In the genomic region with DNA sequence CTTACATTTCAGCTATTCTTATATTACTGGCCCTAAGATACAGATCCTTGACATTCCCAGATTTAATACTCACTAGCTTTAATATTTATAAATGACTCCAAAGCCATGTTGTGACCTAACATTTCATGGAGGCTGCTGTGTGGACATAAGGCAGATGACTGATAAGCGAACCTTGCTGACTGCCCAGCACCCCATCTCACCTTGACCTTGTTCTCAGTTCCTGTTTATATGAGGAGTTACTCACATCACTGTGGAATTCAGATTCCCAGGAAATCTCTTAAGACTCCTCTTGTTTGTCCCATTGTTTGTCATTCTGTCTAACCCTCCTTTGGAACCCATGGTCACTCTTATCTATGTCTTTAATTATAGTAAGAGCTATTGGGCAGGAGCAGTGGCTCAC, we compare ENCODE assay signal across 1 cellular context.
TF ChIP-seq lines count a peak whose summit lies in the region.

No MANE protein-coding gene starts in this region.

TF ChIP-seq in HepG2, 621 proteins besides CTCF, POLR2A, EP300 and RAD21 (continued from another document):
- TF ChIP-seq, protein P1, sequence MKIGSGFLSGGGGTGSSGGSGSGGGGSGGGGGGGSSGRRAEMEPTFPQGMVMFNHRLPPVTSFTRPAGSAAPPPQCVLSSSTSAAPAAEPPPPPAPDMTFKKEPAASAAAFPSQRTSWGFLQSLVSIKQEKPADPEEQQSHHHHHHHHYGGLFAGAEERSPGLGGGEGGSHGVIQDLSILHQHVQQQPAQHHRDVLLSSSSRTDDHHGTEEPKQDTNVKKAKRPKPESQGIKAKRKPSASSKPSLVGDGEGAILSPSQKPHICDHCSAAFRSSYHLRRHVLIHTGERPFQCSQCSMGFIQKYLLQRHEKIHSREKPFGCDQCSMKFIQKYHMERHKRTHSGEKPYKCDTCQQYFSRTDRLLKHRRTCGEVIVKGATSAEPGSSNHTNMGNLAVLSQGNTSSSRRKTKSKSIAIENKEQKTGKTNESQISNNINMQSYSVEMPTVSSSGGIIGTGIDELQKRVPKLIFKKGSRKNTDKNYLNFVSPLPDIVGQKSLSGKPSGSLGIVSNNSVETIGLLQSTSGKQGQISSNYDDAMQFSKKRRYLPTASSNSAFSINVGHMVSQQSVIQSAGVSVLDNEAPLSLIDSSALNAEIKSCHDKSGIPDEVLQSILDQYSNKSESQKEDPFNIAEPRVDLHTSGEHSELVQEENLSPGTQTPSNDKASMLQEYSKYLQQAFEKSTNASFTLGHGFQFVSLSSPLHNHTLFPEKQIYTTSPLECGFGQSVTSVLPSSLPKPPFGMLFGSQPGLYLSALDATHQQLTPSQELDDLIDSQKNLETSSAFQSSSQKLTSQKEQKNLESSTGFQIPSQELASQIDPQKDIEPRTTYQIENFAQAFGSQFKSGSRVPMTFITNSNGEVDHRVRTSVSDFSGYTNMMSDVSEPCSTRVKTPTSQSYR (CRISPR knock-in tag; IDR thresholded peaks at IDR 0.05; ENCODE audit: borderline replicate concordance), result peak; percentile 90; the same call in 1 of the 2 replicates
- peak; percentile 53; the same call in 1 of the 2 replicates for TF ChIP-seq NFIC (IDR thresholded peaks at IDR 0.05; ENCODE audit: low read length)
- TF ChIP-seq, protein P2, sequence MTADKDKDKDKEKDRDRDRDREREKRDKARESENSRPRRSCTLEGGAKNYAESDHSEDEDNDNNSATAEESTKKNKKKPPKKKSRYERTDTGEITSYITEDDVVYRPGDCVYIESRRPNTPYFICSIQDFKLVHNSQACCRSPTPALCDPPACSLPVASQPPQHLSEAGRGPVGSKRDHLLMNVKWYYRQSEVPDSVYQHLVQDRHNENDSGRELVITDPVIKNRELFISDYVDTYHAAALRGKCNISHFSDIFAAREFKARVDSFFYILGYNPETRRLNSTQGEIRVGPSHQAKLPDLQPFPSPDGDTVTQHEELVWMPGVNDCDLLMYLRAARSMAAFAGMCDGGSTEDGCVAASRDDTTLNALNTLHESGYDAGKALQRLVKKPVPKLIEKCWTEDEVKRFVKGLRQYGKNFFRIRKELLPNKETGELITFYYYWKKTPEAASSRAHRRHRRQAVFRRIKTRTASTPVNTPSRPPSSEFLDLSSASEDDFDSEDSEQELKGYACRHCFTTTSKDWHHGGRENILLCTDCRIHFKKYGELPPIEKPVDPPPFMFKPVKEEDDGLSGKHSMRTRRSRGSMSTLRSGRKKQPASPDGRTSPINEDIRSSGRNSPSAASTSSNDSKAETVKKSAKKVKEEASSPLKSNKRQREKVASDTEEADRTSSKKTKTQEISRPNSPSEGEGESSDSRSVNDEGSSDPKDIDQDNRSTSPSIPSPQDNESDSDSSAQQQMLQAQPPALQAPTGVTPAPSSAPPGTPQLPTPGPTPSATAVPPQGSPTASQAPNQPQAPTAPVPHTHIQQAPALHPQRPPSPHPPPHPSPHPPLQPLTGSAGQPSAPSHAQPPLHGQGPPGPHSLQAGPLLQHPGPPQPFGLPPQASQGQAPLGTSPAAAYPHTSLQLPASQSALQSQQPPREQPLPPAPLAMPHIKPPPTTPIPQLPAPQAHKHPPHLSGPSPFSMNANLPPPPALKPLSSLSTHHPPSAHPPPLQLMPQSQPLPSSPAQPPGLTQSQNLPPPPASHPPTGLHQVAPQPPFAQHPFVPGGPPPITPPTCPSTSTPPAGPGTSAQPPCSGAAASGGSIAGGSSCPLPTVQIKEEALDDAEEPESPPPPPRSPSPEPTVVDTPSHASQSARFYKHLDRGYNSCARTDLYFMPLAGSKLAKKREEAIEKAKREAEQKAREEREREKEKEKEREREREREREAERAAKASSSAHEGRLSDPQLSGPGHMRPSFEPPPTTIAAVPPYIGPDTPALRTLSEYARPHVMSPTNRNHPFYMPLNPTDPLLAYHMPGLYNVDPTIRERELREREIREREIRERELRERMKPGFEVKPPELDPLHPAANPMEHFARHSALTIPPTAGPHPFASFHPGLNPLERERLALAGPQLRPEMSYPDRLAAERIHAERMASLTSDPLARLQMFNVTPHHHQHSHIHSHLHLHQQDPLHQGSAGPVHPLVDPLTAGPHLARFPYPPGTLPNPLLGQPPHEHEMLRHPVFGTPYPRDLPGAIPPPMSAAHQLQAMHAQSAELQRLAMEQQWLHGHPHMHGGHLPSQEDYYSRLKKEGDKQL (CRISPR knock-in tag; IDR thresholded peaks at IDR 0.05; ENCODE audit: low read depth), result 0 out of 2 replicates have a peak, but pooled peaks have one; percentile 28
- TF ChIP-seq, protein P3, sequence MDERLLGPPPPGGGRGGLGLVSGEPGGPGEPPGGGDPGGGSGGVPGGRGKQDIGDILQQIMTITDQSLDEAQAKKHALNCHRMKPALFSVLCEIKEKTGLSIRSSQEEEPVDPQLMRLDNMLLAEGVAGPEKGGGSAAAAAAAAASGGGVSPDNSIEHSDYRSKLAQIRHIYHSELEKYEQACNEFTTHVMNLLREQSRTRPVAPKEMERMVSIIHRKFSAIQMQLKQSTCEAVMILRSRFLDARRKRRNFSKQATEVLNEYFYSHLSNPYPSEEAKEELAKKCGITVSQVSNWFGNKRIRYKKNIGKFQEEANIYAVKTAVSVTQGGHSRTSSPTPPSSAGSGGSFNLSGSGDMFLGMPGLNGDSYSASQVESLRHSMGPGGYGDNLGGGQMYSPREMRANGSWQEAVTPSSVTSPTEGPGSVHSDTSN (CRISPR knock-in tag; IDR thresholded peaks at IDR 0.05), result no peak
- TF ChIP-seq, protein P4, sequence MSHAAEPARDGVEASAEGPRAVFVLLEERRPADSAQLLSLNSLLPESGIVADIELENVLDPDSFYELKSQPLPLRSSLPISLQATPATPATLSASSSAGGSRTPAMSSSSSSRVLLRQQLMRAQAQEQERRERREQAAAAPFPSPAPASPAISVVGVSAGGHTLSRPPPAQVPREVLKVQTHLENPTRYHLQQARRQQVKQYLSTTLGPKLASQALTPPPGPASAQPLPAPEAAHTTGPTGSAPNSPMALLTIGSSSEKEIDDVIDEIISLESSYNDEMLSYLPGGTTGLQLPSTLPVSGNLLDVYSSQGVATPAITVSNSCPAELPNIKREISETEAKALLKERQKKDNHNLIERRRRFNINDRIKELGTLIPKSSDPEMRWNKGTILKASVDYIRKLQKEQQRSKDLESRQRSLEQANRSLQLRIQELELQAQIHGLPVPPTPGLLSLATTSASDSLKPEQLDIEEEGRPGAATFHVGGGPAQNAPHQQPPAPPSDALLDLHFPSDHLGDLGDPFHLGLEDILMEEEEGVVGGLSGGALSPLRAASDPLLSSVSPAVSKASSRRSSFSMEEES (CRISPR knock-in tag; IDR thresholded peaks at IDR 0.05), result peak; percentile 63; the same call in 1 of the 2 replicates
- no peak for TF ChIP-seq TEAD2 (CRISPR knock-in tag; IDR thresholded peaks at IDR 0.05)
- TF ChIP-seq, protein P5, sequence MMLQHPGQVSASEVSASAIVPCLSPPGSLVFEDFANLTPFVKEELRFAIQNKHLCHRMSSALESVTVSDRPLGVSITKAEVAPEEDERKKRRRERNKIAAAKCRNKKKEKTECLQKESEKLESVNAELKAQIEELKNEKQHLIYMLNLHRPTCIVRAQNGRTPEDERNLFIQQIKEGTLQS (CRISPR knock-in tag; IDR thresholded peaks at IDR 0.05), result no peak
- TF ChIP-seq ZNF780A (CRISPR knock-in tag; IDR thresholded peaks at IDR 0.05), result no peak
- TF ChIP-seq NCOA2 (CRISPR knock-in tag; IDR thresholded peaks at IDR 0.05), result peak; percentile 65
- TF ChIP-seq, protein P6, sequence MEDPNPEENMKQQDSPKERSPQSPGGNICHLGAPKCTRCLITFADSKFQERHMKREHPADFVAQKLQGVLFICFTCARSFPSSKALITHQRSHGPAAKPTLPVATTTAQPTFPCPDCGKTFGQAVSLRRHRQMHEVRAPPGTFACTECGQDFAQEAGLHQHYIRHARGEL (CRISPR knock-in tag; IDR thresholded peaks at IDR 0.05), result no peak
- no peak for TF ChIP-seq KLF12 (CRISPR knock-in tag; IDR thresholded peaks at IDR 0.05; ENCODE audit: borderline replicate concordance)
- no peak for TF ChIP-seq SOX6 (IDR thresholded peaks at IDR 0.05)
- TF ChIP-seq SOX6 (CRISPR knock-in tag; IDR thresholded peaks at IDR 0.05), result peak; percentile 35; the same call in 1 of the 2 replicates
- TF ChIP-seq, protein P7, sequence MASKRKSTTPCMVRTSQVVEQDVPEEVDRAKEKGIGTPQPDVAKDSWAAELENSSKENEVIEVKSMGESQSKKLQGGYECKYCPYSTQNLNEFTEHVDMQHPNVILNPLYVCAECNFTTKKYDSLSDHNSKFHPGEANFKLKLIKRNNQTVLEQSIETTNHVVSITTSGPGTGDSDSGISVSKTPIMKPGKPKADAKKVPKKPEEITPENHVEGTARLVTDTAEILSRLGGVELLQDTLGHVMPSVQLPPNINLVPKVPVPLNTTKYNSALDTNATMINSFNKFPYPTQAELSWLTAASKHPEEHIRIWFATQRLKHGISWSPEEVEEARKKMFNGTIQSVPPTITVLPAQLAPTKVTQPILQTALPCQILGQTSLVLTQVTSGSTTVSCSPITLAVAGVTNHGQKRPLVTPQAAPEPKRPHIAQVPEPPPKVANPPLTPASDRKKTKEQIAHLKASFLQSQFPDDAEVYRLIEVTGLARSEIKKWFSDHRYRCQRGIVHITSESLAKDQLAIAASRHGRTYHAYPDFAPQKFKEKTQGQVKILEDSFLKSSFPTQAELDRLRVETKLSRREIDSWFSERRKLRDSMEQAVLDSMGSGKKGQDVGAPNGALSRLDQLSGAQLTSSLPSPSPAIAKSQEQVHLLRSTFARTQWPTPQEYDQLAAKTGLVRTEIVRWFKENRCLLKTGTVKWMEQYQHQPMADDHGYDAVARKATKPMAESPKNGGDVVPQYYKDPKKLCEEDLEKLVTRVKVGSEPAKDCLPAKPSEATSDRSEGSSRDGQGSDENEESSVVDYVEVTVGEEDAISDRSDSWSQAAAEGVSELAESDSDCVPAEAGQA (IDR thresholded peaks at IDR 0.05; ENCODE audit: low read depth), result no peak
- TF ChIP-seq, protein P7 (CRISPR knock-in tag; IDR thresholded peaks at IDR 0.05; ENCODE audit: borderline replicate concordance), result no peak
- TF ChIP-seq CBFB (CRISPR knock-in tag; IDR thresholded peaks at IDR 0.05), result no peak
- TF ChIP-seq, protein P8, sequence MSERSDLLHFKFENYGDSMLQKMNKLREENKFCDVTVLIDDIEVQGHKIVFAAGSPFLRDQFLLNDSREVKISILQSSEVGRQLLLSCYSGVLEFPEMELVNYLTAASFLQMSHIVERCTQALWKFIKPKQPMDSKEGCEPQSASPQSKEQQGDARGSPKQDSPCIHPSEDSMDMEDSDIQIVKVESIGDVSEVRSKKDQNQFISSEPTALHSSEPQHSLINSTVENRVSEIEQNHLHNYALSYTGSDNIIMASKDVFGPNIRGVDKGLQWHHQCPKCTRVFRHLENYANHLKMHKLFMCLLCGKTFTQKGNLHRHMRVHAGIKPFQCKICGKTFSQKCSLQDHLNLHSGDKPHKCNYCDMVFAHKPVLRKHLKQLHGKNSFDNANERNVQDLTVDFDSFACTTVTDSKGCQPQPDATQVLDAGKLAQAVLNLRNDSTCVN (CRISPR knock-in tag; IDR thresholded peaks at IDR 0.05; ENCODE audit: borderline replicate concordance), result no peak
- TF ChIP-seq HHEX (CRISPR knock-in tag; IDR thresholded peaks at IDR 0.05), result 0 out of 2 replicates have a peak, but pooled peaks have one; percentile 34
- TF ChIP-seq FOXA3 (CRISPR knock-in tag; IDR thresholded peaks at IDR 0.05), result peak; percentile 85
- TF ChIP-seq HMG20B (CRISPR knock-in tag; conservative IDR thresholded peaks at IDR 0.05), result peak; percentile 45; the same call in 1 of the 2 replicates
- TF ChIP-seq ZSCAN9 (CRISPR knock-in tag; IDR thresholded peaks at IDR 0.05; ENCODE audit: borderline replicate concordance), result peak; percentile 30; the same call in 1 of the 2 replicates
